25 cellular contexts compared by ENCODE assay signal in genomic region chr2:203715744-203716143, GRCh38. TPM values are rescaled to one million over a fixed set of nuclear protein-coding genes. Genes with fewer than 3 reads are reported as not detected.
DNase-seq lines count a peak whose midpoint lies in the region; ATAC-seq and TF ChIP-seq lines count a peak whose summit lies in the region.
"Had no signal": no experiment of that assay in that cellular context is flagged by ENCODE, and none has a peak within 500 bp of the region (broad histone marks: within the 10 kb centered on the region; RNA-seq: fewer than 3 reads in every experiment).

No MANE protein-coding gene starts in this region.

- H3K36me3 Mint-ChIP-seq in activated T-cell treated with anti-CD3 and anti-CD28 coated beads, Interleukin-2, amount 50 U/mL, for 72 hours (ENCODE audit: insufficient read depth in 2 of 2), result peaks cover 30 to 47% of the 10 kb centered on the region in 2 donors
- H3K36me3 Mint-ChIP-seq in activated naive CD8-positive, alpha-beta T cell, result peaks cover 44% of the 10 kb centered on the region
- H3K36me3 Mint-ChIP-seq in CD14-positive monocyte, result no peaks in the 10 kb centered on the region
- H3K36me3 Mint-ChIP-seq: natural killer cell had no signal

- H3K27ac ChIP-seq in KOPT-K1 (ENCODE audit: low read depth, low read length, poor library complexity, severe bottlenecking), result peak overlapping the region; percentile 87
- peak overlapping the region in 5 of 8 donors; percentile 6 to 71 (median 52) for H3K27ac ChIP-seq in spleen
- H3K27ac ChIP-seq: C4-2B, coronary artery, sigmoid colon, thoracic aorta had no signal

- peaks cover 43% of the 10 kb centered on the region for H3K36me3 ChIP-seq in KOPT-K1 (ENCODE audit: insufficient read depth, low read length)
- H3K36me3 ChIP-seq in spleen, result no peaks in the 10 kb centered on the region
- H3K36me3 ChIP-seq: heart left ventricle, sigmoid colon, thoracic aorta had no signal

- no peak for DNase-seq in activated T-cell treated with anti-CD3 and anti-CD28 coated beads, Interleukin-2, amount 50 U/mL, for 72 hours
- no peak for DNase-seq in activated T-cell treated with anti-CD3 and anti-CD28 coated beads for 4 hours
- DNase-seq in spleen, result no peak
- no peak for DNase-seq in NCI-H2227 (lab: John Stamatoyannopoulos, UW; ENCODE audit: unreplicated experiment)
- DNase-seq in CD14-positive monocyte (ENCODE audit: low spot score), result no peak
- DNase-seq: DMS153, GDM1, heart left ventricle, HFFc6, natural killer cell, NCI-H1694, NCI-H226, NCI-H774, OCI-M1, posterior cingulate gyrus, SIG-M5, sigmoid colon had no signal

- peaks cover 6% of the 10 kb centered on the region in 2 donors for H3K9me3 Mint-ChIP-seq in activated T-cell treated with anti-CD3 and anti-CD28 coated beads, Interleukin-2, amount 50 U/mL, for 72 hours
- H3K9me3 Mint-ChIP-seq in activated naive CD8-positive, alpha-beta T cell (ENCODE audit: low read depth), result peaks cover 8% of the 10 kb centered on the region
- H3K9me3 Mint-ChIP-seq in CD14-positive monocyte, result peaks cover 0 to 2% (median 0%) of the 10 kb centered on the region in 7 donors
- H3K9me3 Mint-ChIP-seq: HFFc6 had no signal

- H3K27me3 ChIP-seq in spleen (replicated peaks in 1 of 7), result no peaks in the 10 kb centered on the region
- H3K27me3 ChIP-seq: heart left ventricle, sigmoid colon had no signal

- peak in 1 of 2 donors; percentile 4 for ATAC-seq in activated T-cell treated with anti-CD3 and anti-CD28 coated beads, Interleukin-2, amount 50 U/mL, for 72 hours (replicated peaks in 1 of 2)
- no peak for ATAC-seq in HG03521 (IDR thresholded peaks at IDR 0.05; ENCODE audit: unreplicated experiment)
- ATAC-seq: heart left ventricle, natural killer cell had no signal

- no peak overlapping the region for H3K4me3 ChIP-seq in spleen
- H3K4me3 ChIP-seq: coronary artery, heart left ventricle, sigmoid colon, thoracic aorta had no signal

- TF ChIP-seq CTCF in spleen (IDR thresholded peaks at IDR 0.05 in 8 of 11, conservative IDR thresholded peaks at IDR 0.05 in 3 of 11), result no peak
- TF ChIP-seq CTCF in CD14-positive monocyte (IDR thresholded peaks at IDR 0.05), result no peak

- WGBS in spleen, 5 donors, result 89 to 97% (median 94%) methylated on average over 2 of the region's 2 CpGs

- TF ChIP-seq POLR2A in spleen (IDR thresholded peaks at IDR 0.05), result no peak

- no peaks in the 10 kb centered on the region for H3K27me3 Mint-ChIP-seq in activated T-cell treated with anti-CD3 and anti-CD28 coated beads, Interleukin-2, amount 50 U/mL, for 72 hours (ENCODE audit: low read depth)
- H3K27me3 Mint-ChIP-seq in activated naive CD8-positive, alpha-beta T cell, result no peaks in the 10 kb centered on the region
- peaks cover 0 to 5% (median 2%) of the 10 kb centered on the region in 3 donors for H3K27me3 Mint-ChIP-seq in CD14-positive monocyte (ENCODE audit: low read depth in 3 of 3)

- peak overlapping the region; percentile 74 to 75 for H3K4me3 Mint-ChIP-seq in activated T-cell treated with anti-CD3 and anti-CD28 coated beads, Interleukin-2, amount 50 U/mL, for 72 hours
- H3K4me3 Mint-ChIP-seq in activated naive CD8-positive, alpha-beta T cell, result peak overlapping the region; percentile 40
- H3K4me3 Mint-ChIP-seq in CD14-positive monocyte, result no peak overlapping the region
- H3K4me3 Mint-ChIP-seq: HFFc6, natural killer cell had no signal

- peak overlapping the region; percentile 99 for H3K27ac Mint-ChIP-seq in activated T-cell treated with anti-CD3 and anti-CD28 coated beads, Interleukin-2, amount 50 U/mL, for 72 hours
- H3K27ac Mint-ChIP-seq in activated naive CD8-positive, alpha-beta T cell, result peak overlapping the region; percentile 93
- H3K27ac Mint-ChIP-seq in CD14-positive monocyte, result no peak overlapping the region
- H3K27ac Mint-ChIP-seq: HFFc6, natural killer cell had no signal

- no peaks in the 10 kb centered on the region for H3K9me3 ChIP-seq in KOPT-K1 (ENCODE audit: insufficient read depth, low read length, poor library complexity, severe bottlenecking)
- H3K9me3 ChIP-seq in spleen, result no peaks in the 10 kb centered on the region
- H3K9me3 ChIP-seq: heart left ventricle, sigmoid colon, thoracic aorta had no signal

- intact Hi-C loops in spleen (cut with DNase I; ENCODE audit: low total_unique reads) (no loop called here), CD14-positive monocyte (cut with micrococcal nuclease) (no loop called here)

- H3K4me1 Mint-ChIP-seq in activated T-cell treated with anti-CD3 and anti-CD28 coated beads, Interleukin-2, amount 50 U/mL, for 72 hours (ENCODE audit: low read depth), result peaks cover 100% of the 10 kb centered on the region
- peaks cover 99% of the 10 kb centered on the region for H3K4me1 Mint-ChIP-seq in activated naive CD8-positive, alpha-beta T cell (ENCODE audit: low read depth)
- peaks cover 3% of the 10 kb centered on the region for H3K4me1 Mint-ChIP-seq in CD14-positive monocyte

- peaks cover 0 to 76% (median 38%) of the 10 kb centered on the region in 6 donors for H3K4me1 ChIP-seq in spleen
- H3K4me1 ChIP-seq: sigmoid colon had no signal

RNA-seq across cellular contexts. Expression of gene CD28, which starts 9.3 kb away (rescaled TPM):
- total RNA-seq in activated T-cell treated with anti-CD3 and anti-CD28 coated beads, Interleukin-2, amount 50 U/mL, for 72 hours, result 100 to 1,000 TPM; 177 to 206 TPM
- total RNA-seq in spleen, result 10 to 100 TPM in 6 of 7 donors, 1 to 10 TPM in 1; 8.5 to 22.4 (median 17.5) TPM
- polyA plus RNA-seq in spleen (1 to 10 TPM; 1.3 to 2.9 (median 2.3) TPM), CD14-positive monocyte (under 1 TPM; 0.09 to 0.21 TPM)
- total RNA-seq: HFFc6, MCF 10A had no signal
- polyA plus RNA-seq: endothelial cell of umbilical vein had no signal

Comparison
In these comparisons a context has a peak if more than half of its experiments do, and no peak if none do; other contexts are left out.
1. H3K27ac Mint-ChIP-seq: peak in activated T-cell treated with anti-CD3 and anti-CD28 coated beads, Interleukin-2, amount 50 U/mL, for 72 hours (single experiment) and activated naive CD8-positive, alpha-beta T cell (single experiment); none in CD14-positive monocyte (0 of 7).
2. H3K4me3 Mint-ChIP-seq: peak in activated T-cell treated with anti-CD3 and anti-CD28 coated beads, Interleukin-2, amount 50 U/mL, for 72 hours (2 of 2) and activated naive CD8-positive, alpha-beta T cell (single experiment); none in CD14-positive monocyte (0 of 2).
3. RNA of gene CD28, which starts 9.3 kb away (total RNA-seq): 177 to 206 TPM in activated T-cell treated with anti-CD3 and anti-CD28 coated beads, Interleukin-2, amount 50 U/mL, for 72 hours; 8.5 to 22.4 TPM in spleen; every median in the first group is over 4 times any median in the second.